In genomic region chr20:43409041-43409913, GRCh38 we compare ENCODE assay signal across 7 cellular contexts. TPM values are rescaled to one million over a fixed set of nuclear protein-coding genes. Genes with fewer than 3 reads are reported as not detected.
DNase-seq lines count a peak whose midpoint lies in the region; ATAC-seq lines count a peak whose summit lies in the region.

No MANE protein-coding gene starts in this region.

- no peak for ATAC-seq in HG03442 (IDR thresholded peaks at IDR 0.05; ENCODE audit: unreplicated experiment)
- no peak for ATAC-seq in GM18502 (IDR thresholded peaks at IDR 0.05; ENCODE audit: poor library complexity, unreplicated experiment)

- DNase-seq in ELF-1 (ENCODE audit: low read depth, low spot score) (peak; percentile 74), HT1080 (ENCODE audit: low read depth) (peak; percentile 35), SK-N-DZ (ENCODE audit: low spot score) (peak; percentile 51), iPS-NIHi11 (ENCODE audit: low spot score) (peak; percentile 62), NCI-H2107 (lab: John Stamatoyannopoulos, UW) (no peak)

RNA-seq across cellular contexts. Expression of gene SRSF6, which starts 48.4 kb away (rescaled TPM):
- 50.0 and 63.7 TPM in 2 replicates for total RNA-seq in HT1080 (2014; rRNA removed; shearing (Covaris generic))
- 62.2 and 68.1 TPM in 2 replicates for polyA plus RNA-seq in HT1080 (2015; cell fraction: cytosol; rRNA removed)
- polyA plus RNA-seq in HT1080 (2015; cell fraction: nucleus; rRNA removed) = 216 and 236 TPM in 2 replicates
- polyA plus RNA-seq in SK-N-DZ (2014; cell fraction: cytosol; rRNA removed) = 133 and 140 TPM in 2 replicates
- 267 and 308 TPM in 2 replicates for polyA plus RNA-seq in SK-N-DZ (2014; cell fraction: nucleus; rRNA removed)
